Comparison of ENCODE assay signal across 17 cellular contexts in genomic region chr4:12933760-12934221, GRCh38.
"Had no signal": no experiment of that assay in that cellular context is flagged by ENCODE, and none has a peak within 500 bp of the region (broad histone marks: within the 10 kb centered on the region; RNA-seq: fewer than 3 reads in every experiment).

No MANE protein-coding gene starts in this region.

- H3K4me1 ChIP-seq: heart right ventricle, left lung, lower lobe of right lung, upper lobe of left lung had no signal

- DNase-seq: cortex of kidney; dorsolateral prefrontal cortex; effector CD8-positive, alpha-beta T cell; foreskin melanocyte; heart right ventricle; islet precursor cell; left lung; lower lobe of right lung; midbrain; naive B cell; right cardiac atrium; stimulated activated CD4-positive, alpha-beta T cell treated with anti-CD3 and anti-CD28 coated beads, Interleukin-15, amount 100 ng/mL, for 24 hours; stimulated activated CD4-positive, alpha-beta T cell treated with anti-CD3 and anti-CD28 coated beads, Interleukin-1b, Interleukin-23, amount 100 ng/mL, for 48 hours; stimulated activated CD4-positive, alpha-beta T cell treated with anti-CD3 and anti-CD28 coated beads, Interleukin-4, amount 100 ng/mL, for 24 hours; tibial artery; upper lobe of left lung had no signal

- H3K27me3 ChIP-seq: dorsolateral prefrontal cortex, heart right ventricle, left lung, tibial artery, upper lobe of left lung had no signal

- H3K9me3 ChIP-seq: left lung, lower lobe of right lung, tibial artery, upper lobe of left lung had no signal

- H3K27ac ChIP-seq: dorsolateral prefrontal cortex, heart right ventricle, left lung, lower lobe of right lung, tibial artery, upper lobe of left lung had no signal

- H3K4me3 ChIP-seq: dorsolateral prefrontal cortex, heart right ventricle, left lung, lower lobe of right lung, tibial artery, upper lobe of left lung had no signal

- H3K36me3 ChIP-seq: heart right ventricle, left lung, lower lobe of right lung, tibial artery, upper lobe of left lung had no signal

- ATAC-seq: heart right ventricle; left lung; lower lobe of right lung; right cardiac atrium; stimulated activated memory B cell treated with anti-CD40 and anti-IgM and Interleukin-4, amounts not matched to agents 10 μg/mL and 1 μg/mL and 100 μg/mL, for 72 hours had no signal
